9 cellular contexts compared by ENCODE assay signal in genomic region chr1:202274611-202275010, GRCh38.
A peak's percentile ranks its signal among the peaks of the same experiment; 100 is the strongest.
DNase-seq lines count a peak whose midpoint lies in the region; ATAC-seq and TF ChIP-seq lines count a peak whose summit lies in the region.
"Had no signal": no experiment of that assay in that cellular context is flagged by ENCODE, and none has a peak within 500 bp of the region (broad histone marks: within the 10 kb centered on the region; RNA-seq: fewer than 3 reads in every experiment).

No MANE protein-coding gene starts in this region.

- DNase-seq in CD14-positive monocyte (ENCODE audit: low spot score) (no peak), HEK293T (ENCODE audit: extremely low spot score) (peak; percentile 54), WERI-Rb-1 (peak; percentile 84), retinal pigment epithelial cell (ENCODE audit: low read depth) (no peak), HPDE6-E6E7 (ENCODE audit: extremely low spot score) (no peak)
- peak; percentile 23 for DNase-seq in effector CD4-positive, alpha-beta T cell

- no peak overlapping the region for H3K4me3 Mint-ChIP-seq in CD14-positive monocyte

- H3K36me3 Mint-ChIP-seq in CD14-positive monocyte, result no peaks in the 10 kb centered on the region

- H3K9me3 Mint-ChIP-seq in CD14-positive monocyte, result no peaks in the 10 kb centered on the region

- CTCF ChIA-PET in HEK293T (lab: Yijun Ruan, JAX), result interaction anchor here (0.7 to 1.2 kb wide), 7 partner anchors 18 to 64 kb away, joined by 3 read pairs; no protein-coding TSS in a partner anchor

- no peaks in the 10 kb centered on the region for H3K27me3 ChIP-seq in WERI-Rb-1 (ENCODE audit: insufficient read depth, low read depth, severe bottlenecking)

- no peaks in the 10 kb centered on the region for H3K4me1 Mint-ChIP-seq in CD14-positive monocyte

- intact Hi-C loops in CD14-positive monocyte (cut with micrococcal nuclease), result no loop called here

- ATAC-seq in HG02610 (IDR thresholded peaks at IDR 0.05; ENCODE audit: unreplicated experiment) (no peak), GM18909 (IDR thresholded peaks at IDR 0.05; ENCODE audit: poor library complexity, unreplicated experiment) (no peak)

- H3K27ac ChIP-seq in WERI-Rb-1, result peak overlapping the region; percentile 92
- H3K27ac ChIP-seq: suprapubic skin had no signal

- POLR2A ChIA-PET in HEK293T (lab: Yijun Ruan, JAX), result interaction anchor here (1.2 kb wide), 1 partner anchor 9 kb away, joined by 4 read pairs; no protein-coding TSS in a partner anchor

- H3K27me3 Mint-ChIP-seq in CD14-positive monocyte (ENCODE audit: low read depth in 3 of 3), result peaks cover 0 to 14% (median 11%) of the 10 kb centered on the region in 3 donors

- H3K4me3 ChIP-seq in WERI-Rb-1 (ENCODE audit: low read depth, low read length) (0 out of 2 replicates have a peak overlapping the region, but pooled peaks have one; percentile 1), retinal pigment epithelial cell (ENCODE audit: low read length) (no peak overlapping the region)
- H3K4me3 ChIP-seq: suprapubic skin had no signal

- peak; percentile 29 for TF ChIP-seq CTCF in CD14-positive monocyte (IDR thresholded peaks at IDR 0.05)
- TF ChIP-seq CTCF in WERI-Rb-1 (IDR thresholded peaks at IDR 0.05; ENCODE audit: low read depth, low read length), result peak; percentile 87
- peak; percentile 61 for TF ChIP-seq CTCF in retinal pigment epithelial cell (conservative IDR thresholded peaks at IDR 0.05; ENCODE audit: low read depth, low read length)

- no peaks in the 10 kb centered on the region for H3K9me3 ChIP-seq in WERI-Rb-1 (ENCODE audit: severe bottlenecking)
- H3K9me3 ChIP-seq: suprapubic skin had no signal

- no peaks in the 10 kb centered on the region for H3K36me3 ChIP-seq in WERI-Rb-1
- H3K36me3 ChIP-seq: suprapubic skin had no signal

- H3K27ac Mint-ChIP-seq in CD14-positive monocyte, result no peak overlapping the region

TF ChIP-seq in HEK293T, 16 proteins besides CTCF, POLR2A, EP300 and RAD21:
- TF ChIP-seq HDGF (IDR thresholded peaks at IDR 0.05; ENCODE audit: borderline replicate concordance), result no peak

Comparison
In these comparisons a context has a peak if more than half of its experiments do, and no peak if none do; other contexts are left out.
1. DNase-seq: peak in HEK293T (single experiment), WERI-Rb-1 (single experiment) and effector CD4-positive, alpha-beta T cell (single experiment); none in CD14-positive monocyte (single experiment), retinal pigment epithelial cell (single experiment) and HPDE6-E6E7 (single experiment).
2. CTCF ChIP-seq: peak in every context shown above with its lines; median percentile 87 in WERI-Rb-1; 61 in retinal pigment epithelial cell; 29 in CD14-positive monocyte.